ENCODE assay signal across 37 cellular contexts in genomic region chr9:130513094-130513493, GRCh38.
"Had no signal": no experiment of that assay in that cellular context is flagged by ENCODE, and none has a peak within 500 bp of the region (broad histone marks: within the 10 kb centered on the region; RNA-seq: fewer than 3 reads in every experiment).

No MANE protein-coding gene starts in this region.

- H3K4me1 Mint-ChIP-seq: activated CD4-positive, alpha-beta memory T cell treated with anti-CD3 and anti-CD28 coated beads, Interleukin-2, amount 10 ng/mL, durations not matched to agents 7 days and 5 days; activated CD4-positive, alpha-beta T cell treated with anti-CD3 and anti-CD28 coated beads for 36 hours; activated CD4-positive, alpha-beta T cell treated with anti-CD3 and anti-CD28 coated beads, Interleukin-2, amount 10 ng/mL, durations not matched to agents 7 days and 5 days; activated CD8-positive, alpha-beta memory T cell treated with anti-CD3 and anti-CD28 coated beads, Interleukin-2, amount 10 ng/mL, durations not matched to agents 7 days and 5 days; activated naive CD4-positive, alpha-beta T cell treated with anti-CD3 and anti-CD28 coated beads, Interleukin-2, amount 10 ng/mL, durations not matched to agents 7 days and 5 days; activated naive CD4-positive, alpha-beta T cell treated with anti-CD3 and anti-CD28 coated beads, Interleukin-2, amount 50 U/mL, for 24 hours; activated naive CD8-positive, alpha-beta T cell treated with anti-CD3 and anti-CD28 coated beads, Interleukin-2, amount 10 ng/mL, durations not matched to agents 7 days and 5 days; activated naive CD8-positive, alpha-beta T cell treated with anti-CD3 and anti-CD28 coated beads, Interleukin-2, amount 50 U/mL, for 24 hours; brain; central memory CD8-positive, alpha-beta T cell had no signal

- ATAC-seq: activated CD4-positive, alpha-beta T cell treated with anti-CD3 and anti-CD28 coated beads for 36 hours; activated CD4-positive, CD25-positive, alpha-beta regulatory T cell treated with anti-CD3 and anti-CD28 coated beads, Interleukin-2, amount 50 U/mL, for 24 hours; activated CD8-positive, alpha-beta memory T cell treated with anti-CD3 and anti-CD28 coated beads, Interleukin-2, amount 10 ng/mL, durations not matched to agents 7 days and 5 days; activated CD8-positive, alpha-beta T cell treated with anti-CD3 and anti-CD28 coated beads, Interleukin-2, amount 10 ng/mL, durations not matched to agents 7 days and 5 days; activated naive CD8-positive, alpha-beta T cell treated with anti-CD3 and anti-CD28 coated beads, Interleukin-2, amount 50 U/mL, for 24 hours had no signal

- H3K4me3 ChIP-seq: ascending aorta, cardiac muscle cell had no signal

- H3K36me3 ChIP-seq: ascending aorta, cardiac muscle cell had no signal

- H3K36me3 Mint-ChIP-seq: activated CD8-positive, alpha-beta memory T cell treated with anti-CD3 and anti-CD28 coated beads, Interleukin-2, amount 10 ng/mL, durations not matched to agents 7 days and 5 days; activated naive CD4-positive, alpha-beta T cell treated with anti-CD3 and anti-CD28 coated beads, Interleukin-2, amount 10 ng/mL, durations not matched to agents 7 days and 5 days; activated naive CD4-positive, alpha-beta T cell treated with anti-CD3 and anti-CD28 coated beads, Interleukin-2, amount 50 U/mL, for 24 hours; activated naive CD8-positive, alpha-beta T cell treated with anti-CD3 and anti-CD28 coated beads, Interleukin-2, amount 10 ng/mL, durations not matched to agents 7 days and 5 days; brain had no signal

- H3K9me3 ChIP-seq: ascending aorta had no signal

- H3K27me3 Mint-ChIP-seq: activated naive CD8-positive, alpha-beta T cell treated with anti-CD3 and anti-CD28 coated beads, Interleukin-2, amount 10 ng/mL, durations not matched to agents 7 days and 5 days had no signal

- H3K4me3 Mint-ChIP-seq: activated CD4-positive, alpha-beta memory T cell treated with anti-CD3 and anti-CD28 coated beads, Interleukin-2, amount 10 ng/mL, durations not matched to agents 7 days and 5 days; activated CD4-positive, alpha-beta T cell treated with anti-CD3 and anti-CD28 coated beads for 36 hours; activated CD4-positive, alpha-beta T cell treated with anti-CD3 and anti-CD28 coated beads, Interleukin-2, amount 10 ng/mL, durations not matched to agents 7 days and 5 days; activated CD8-positive, alpha-beta memory T cell treated with anti-CD3 and anti-CD28 coated beads, Interleukin-2, amount 10 ng/mL, durations not matched to agents 7 days and 5 days; activated CD8-positive, alpha-beta T cell treated with anti-CD3 and anti-CD28 coated beads, Interleukin-2, amount 10 ng/mL, durations not matched to agents 7 days and 5 days; activated naive CD4-positive, alpha-beta T cell treated with anti-CD3 and anti-CD28 coated beads, Interleukin-2, amount 10 ng/mL, durations not matched to agents 7 days and 5 days; activated naive CD4-positive, alpha-beta T cell treated with anti-CD3 and anti-CD28 coated beads, Interleukin-2, amount 50 U/mL, for 24 hours; activated naive CD8-positive, alpha-beta T cell; activated naive CD8-positive, alpha-beta T cell treated with anti-CD3 and anti-CD28 coated beads, Interleukin-2, amount 10 ng/mL, durations not matched to agents 7 days and 5 days; activated naive CD8-positive, alpha-beta T cell treated with anti-CD3 and anti-CD28 coated beads, Interleukin-2, amount 50 U/mL, for 24 hours; activated T-cell treated with anti-CD3 and anti-CD28 coated beads, Interleukin-2, amount 50 U/mL, for 24 hours; brain; central memory CD8-positive, alpha-beta T cell; T-helper 1 cell treated with Interleukin-12 subunit alpha and Interleukin-12 subunit beta and Interleukin-4 antibody, amounts not matched to agents 30 μg/mL and 1 μg/mL, for 36 hours; T-helper 2 cell treated with Interferon-gamma antibody and Interleukin-4, amounts not matched to agents 5 μg/mL and 100 μg/mL, for 36 hours had no signal

- H3K9me3 Mint-ChIP-seq: activated CD4-positive, alpha-beta memory T cell treated with anti-CD3 and anti-CD28 coated beads, Interleukin-2, amount 10 ng/mL, durations not matched to agents 7 days and 5 days; activated CD4-positive, alpha-beta T cell treated with anti-CD3 and anti-CD28 coated beads, Interleukin-2, amount 10 ng/mL, durations not matched to agents 7 days and 5 days; activated naive CD4-positive, alpha-beta T cell treated with anti-CD3 and anti-CD28 coated beads, Interleukin-2, amount 10 ng/mL, durations not matched to agents 7 days and 5 days; activated naive CD4-positive, alpha-beta T cell treated with anti-CD3 and anti-CD28 coated beads, Interleukin-2, amount 50 U/mL, for 24 hours; activated T-helper 2 cell treated with anti-CD3 and anti-CD28 coated beads, Interferon-gamma antibody, Interleukin-2, Interleukin-4, amounts not matched to agents 10 μg/mL and 5 μg/mL and 100 μg/mL, durations not matched to agents 14 hours and 24 hours and 36 hours; T-helper 2 cell treated with Interferon-gamma antibody and Interleukin-4, amounts not matched to agents 5 μg/mL and 100 μg/mL, for 36 hours had no signal

- H3K27ac ChIP-seq: ascending aorta, cardiac muscle cell had no signal

- H3K27me3 ChIP-seq: ascending aorta, cardiac muscle cell had no signal

- H3K4me1 ChIP-seq: ascending aorta had no signal

- DNase-seq: activated CD4-positive, alpha-beta memory T cell treated with anti-CD3 and anti-CD28 coated beads, Interleukin-2, amount 10 ng/mL, durations not matched to agents 7 days and 5 days; activated CD4-positive, alpha-beta T cell treated with anti-CD3 and anti-CD28 coated beads for 1 hour; activated CD4-positive, alpha-beta T cell treated with anti-CD3 and anti-CD28 coated beads for 36 hours; activated CD4-positive, alpha-beta T cell treated with anti-CD3 and anti-CD28 coated beads for 48 hours; activated CD4-positive, alpha-beta T cell treated with anti-CD3 and anti-CD28 coated beads, Interleukin-2, amount 10 ng/mL, durations not matched to agents 7 days and 5 days; activated CD4-positive, alpha-beta T cell treated with anti-CD3 and anti-CD28 coated beads, Interleukin-2, amount 50 U/mL, for 48 hours; activated CD4-positive, CD25-positive, alpha-beta regulatory T cell; activated CD8-positive, alpha-beta memory T cell treated with anti-CD3 and anti-CD28 coated beads for 24 hours; activated CD8-positive, alpha-beta memory T cell treated with anti-CD3 and anti-CD28 coated beads, Interleukin-2, amount 10 ng/mL, durations not matched to agents 7 days and 5 days; activated CD8-positive, alpha-beta memory T cell treated with anti-CD3 and anti-CD28 coated beads, Interleukin-2, amount 50 U/mL, for 48 hours; activated CD8-positive, alpha-beta T cell treated with anti-CD3 and anti-CD28 coated beads, Interleukin-2, amount 10 ng/mL, durations not matched to agents 7 days and 5 days; activated effector memory CD4-positive, alpha-beta T cell treated with Interleukin-2 at 50 U/mL for 16 hours; activated gamma-delta T cell; activated naive CD4-positive, alpha-beta T cell treated with anti-CD3 and anti-CD28 coated beads, Interleukin-2, amount 10 ng/mL, durations not matched to agents 7 days and 5 days; activated naive CD4-positive, alpha-beta T cell treated with Interleukin-2 at 50 U/mL for 16 hours; activated naive CD8-positive, alpha-beta T cell treated with anti-CD3 and anti-CD28 coated beads, Interleukin-2, amount 10 ng/mL, durations not matched to agents 7 days and 5 days; activated naive CD8-positive, alpha-beta T cell treated with anti-CD3 and anti-CD28 coated beads, Interleukin-2, amount 50 U/mL, for 24 hours; activated T-cell treated with anti-CD3 and anti-CD28 coated beads, Interleukin-2, amount 50 U/mL, for 24 hours; activated T-cell treated with anti-CD3 and anti-CD28 coated beads, Interleukin-2, amount 50 U/mL, for 48 hours; amygdala; anterior cingulate cortex; caudate nucleus; cerebellar nuclear complex; SW 1271; T-helper 1 cell; T-helper 2 cell; T-helper 9 cell had no signal

- H3K27ac Mint-ChIP-seq: activated CD4-positive, alpha-beta memory T cell treated with anti-CD3 and anti-CD28 coated beads, Interleukin-2, amount 10 ng/mL, durations not matched to agents 7 days and 5 days; activated CD4-positive, alpha-beta T cell treated with anti-CD3 and anti-CD28 coated beads for 36 hours; activated CD4-positive, alpha-beta T cell treated with anti-CD3 and anti-CD28 coated beads, Interleukin-2, amount 10 ng/mL, durations not matched to agents 7 days and 5 days; activated CD8-positive, alpha-beta memory T cell treated with anti-CD3 and anti-CD28 coated beads, Interleukin-2, amount 10 ng/mL, durations not matched to agents 7 days and 5 days; activated CD8-positive, alpha-beta T cell treated with anti-CD3 and anti-CD28 coated beads, Interleukin-2, amount 10 ng/mL, durations not matched to agents 7 days and 5 days; activated naive CD4-positive, alpha-beta T cell treated with anti-CD3 and anti-CD28 coated beads, Interleukin-2, amount 10 ng/mL, durations not matched to agents 7 days and 5 days; activated naive CD4-positive, alpha-beta T cell treated with anti-CD3 and anti-CD28 coated beads, Interleukin-2, amount 50 U/mL, for 24 hours; activated naive CD8-positive, alpha-beta T cell; activated naive CD8-positive, alpha-beta T cell treated with anti-CD3 and anti-CD28 coated beads, Interleukin-2, amount 10 ng/mL, durations not matched to agents 7 days and 5 days; activated naive CD8-positive, alpha-beta T cell treated with anti-CD3 and anti-CD28 coated beads, Interleukin-2, amount 50 U/mL, for 24 hours; activated T-cell treated with anti-CD3 and anti-CD28 coated beads, Interleukin-2, amount 50 U/mL, for 24 hours; activated T-helper 2 cell treated with anti-CD3 and anti-CD28 coated beads, Interferon-gamma antibody, Interleukin-2, Interleukin-4, amounts not matched to agents 10 μg/mL and 5 μg/mL and 100 μg/mL, durations not matched to agents 14 hours and 24 hours and 36 hours; brain; T-helper 1 cell treated with Interleukin-12 subunit alpha and Interleukin-12 subunit beta and Interleukin-4 antibody, amounts not matched to agents 30 μg/mL and 1 μg/mL, for 36 hours; T-helper 2 cell treated with Interferon-gamma antibody and Interleukin-4, amounts not matched to agents 5 μg/mL and 100 μg/mL, for 36 hours had no signal
